In the genomic region with DNA sequence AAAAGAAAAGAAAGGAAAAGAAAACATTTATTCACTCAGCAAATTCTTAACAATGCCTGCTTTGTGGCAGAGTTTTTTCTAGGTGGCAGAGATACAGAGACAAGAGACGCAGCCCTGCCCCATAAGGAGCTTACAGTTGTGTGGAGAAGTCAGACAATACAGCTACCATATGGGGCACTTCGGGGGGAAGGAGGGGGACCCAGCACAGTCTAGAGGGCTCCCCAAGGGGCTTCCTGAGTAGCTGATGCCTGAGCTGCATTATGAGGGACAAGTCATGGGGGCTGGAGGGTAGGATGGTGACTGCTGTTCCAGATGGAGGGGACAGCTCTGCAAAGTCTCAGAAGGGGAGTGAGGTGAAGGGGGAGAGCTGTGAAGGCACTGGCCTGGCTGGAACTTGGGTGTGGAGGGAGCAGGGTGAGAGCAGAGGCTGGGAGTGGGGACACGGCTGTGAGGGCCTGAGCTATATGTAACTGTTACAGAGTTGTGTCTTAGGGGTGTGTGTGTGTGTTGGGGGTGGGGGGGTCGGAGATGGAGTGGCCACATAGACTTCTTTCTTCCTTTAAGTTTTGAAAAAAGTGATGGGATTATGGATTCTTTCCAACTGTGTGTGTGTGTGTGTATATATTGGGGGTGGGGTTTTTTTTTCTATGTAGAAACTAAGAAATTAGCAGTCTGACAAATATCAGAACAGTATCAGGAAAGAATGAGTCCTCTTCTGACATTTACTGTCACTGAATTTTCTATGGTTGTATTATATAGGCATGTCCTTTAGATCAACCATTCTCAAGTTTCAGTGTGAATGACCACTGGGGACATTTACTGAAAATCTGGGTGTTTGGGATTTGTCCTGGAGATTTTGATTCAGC, we compare ENCODE assay signal across 21 cellular contexts.
A peak's percentile ranks its signal among the peaks of the same experiment; 100 is the strongest.
DNase-seq lines count a peak whose midpoint lies in the region; ATAC-seq and TF ChIP-seq lines count a peak whose summit lies in the region.
"Had no signal": no experiment of that assay in that cellular context is flagged by ENCODE, and none has a peak within 500 bp of the region (broad histone marks: within the 10 kb centered on the region; RNA-seq: fewer than 3 reads in every experiment).

No MANE protein-coding gene starts in this region.

- H2AFZ ChIP-seq in HCT116 (ENCODE audit: low read depth, low read length, poor library complexity, severe bottlenecking): peak overlapping the region; percentile 75
- H2AFZ ChIP-seq: PC-9 had no signal

- RAD21 ChIA-PET in HCT116 (lab: Charles Lee; ENCODE audit: low non-redundant PET in 1 of 2, low total read pairs in 2 of 2, uncharacterized antibody in 2 of 2, unreplicated experiment in 2 of 2): no interaction called here

- H3K4me1 ChIP-seq in HCT116 (ENCODE audit: control insufficient read depth in 1 of 2, insufficient read depth in 2 of 2, low read length in 2 of 2) (no peaks in the 10 kb centered on the region), adrenal gland (replicated peaks in 1 of 2) (no peaks in the 10 kb centered on the region)

- H3K36me3 ChIP-seq in HCT116 (ENCODE audit: control insufficient read depth in 1 of 2, insufficient read depth in 2 of 2, low read length in 2 of 2): no peaks in the 10 kb centered on the region
- no peaks in the 10 kb centered on the region for H3K36me3 ChIP-seq in adrenal gland (replicated peaks in 1 of 2)
- H3K36me3 ChIP-seq: gastroesophageal sphincter, vagina had no signal

- H3K27me3 ChIP-seq in HCT116 (ENCODE audit: insufficient read depth, low read length): no peaks in the 10 kb centered on the region
- no peaks in the 10 kb centered on the region for H3K27me3 ChIP-seq in adrenal gland
- H3K27me3 ChIP-seq: gastroesophageal sphincter, vagina had no signal

- CTCF ChIA-PET in activated CD8-positive, alpha-beta T cell treated with anti-CD3 and anti-CD28 coated beads for 36 hours (lab: Charles Lee): interaction anchor here (0.9 to 4.3 kb wide), 25 partner anchors 9 to 683 kb away, joined by 3 to 36 read pairs (median 7); no protein-coding TSS in a partner anchor
- CTCF ChIA-PET in activated CD8-positive, alpha-beta T cell treated with anti-CD3 and anti-CD28 coated beads, Interleukin-2, amount 10 ng/mL, durations not matched to agents 7 days and 5 days (lab: Charles Lee): interaction anchor here (0.7 to 3.0 kb wide), 10 partner anchors 12 to 719 kb away, joined by 3 to 10 read pairs (median 5); no protein-coding TSS in a partner anchor
- CTCF ChIA-PET in HCT116 (lab: Charles Lee): interaction anchor here (0.9 to 1.1 kb wide), 3 partner anchors 71 to 719 kb away, joined by 3 read pairs; no protein-coding TSS in a partner anchor

- TF ChIP-seq RAD21 in HCT116 (IDR thresholded peaks at IDR 0.05; ENCODE audit: low read depth): no peak

- BruUV-seq in HCT116 (replicated peaks; lab: Mats Ljungman, UMichigan): no TSS peak

- no peak overlapping the region for H3K4me2 ChIP-seq in HCT116 (ENCODE audit: low read length)
- H3K4me2 ChIP-seq: KMS-11, PC-9 had no signal

- TF ChIP-seq CTCF in activated CD8-positive, alpha-beta T cell treated with anti-CD3 and anti-CD28 coated beads for 36 hours (IDR thresholded peaks at IDR 0.05): no peak
- TF ChIP-seq CTCF in HCT116 (IDR thresholded peaks at IDR 0.05 in 2 of 3, conservative IDR thresholded peaks at IDR 0.05 in 1 of 3; ENCODE audit: borderline replicate concordance in 1 of 3, insufficient read depth in 1 of 3, low read depth in 2 of 3, low read length in 2 of 3): no peak
- TF ChIP-seq CTCF in brain (conservative IDR thresholded peaks at IDR 0.05): no peak
- TF ChIP-seq CTCF in nephron progenitor cell (IDR thresholded peaks at IDR 0.05): no peak
- TF ChIP-seq CTCF in adrenal gland (IDR thresholded peaks at IDR 0.05): no peak

- TF ChIP-seq POLR2A in HCT116 (IDR thresholded peaks at IDR 0.05; ENCODE audit: borderline replicate concordance, extremely low read depth, insufficient read depth, insufficient read length): no peak
- no peak for TF ChIP-seq POLR2A in adrenal gland (IDR thresholded peaks at IDR 0.05)

- H3K27ac Mint-ChIP-seq in activated CD8-positive, alpha-beta T cell treated with anti-CD3 and anti-CD28 coated beads for 36 hours: no peak overlapping the region
- H3K27ac Mint-ChIP-seq in activated CD8-positive, alpha-beta T cell treated with anti-CD3 and anti-CD28 coated beads, Interleukin-2, amount 10 ng/mL, durations not matched to agents 7 days and 5 days: no peak overlapping the region
- H3K27ac Mint-ChIP-seq in brain: peak overlapping the region in 3 of 5 experiments; percentile 79 to 92 (median 87)
- H3K27ac Mint-ChIP-seq in nephron progenitor cell: peak overlapping the region; percentile 86
- H3K27ac Mint-ChIP-seq: activated CD4-positive, alpha-beta memory T cell treated with anti-CD3 and anti-CD28 coated beads, Interleukin-2, amount 10 ng/mL, durations not matched to agents 7 days and 5 days; CD4-positive, alpha-beta memory T cell; T-helper 17 cell had no signal

- no peak overlapping the region for H3K4me3 Mint-ChIP-seq in activated CD8-positive, alpha-beta T cell treated with anti-CD3 and anti-CD28 coated beads for 36 hours
- no peak overlapping the region for H3K4me3 Mint-ChIP-seq in activated CD8-positive, alpha-beta T cell treated with anti-CD3 and anti-CD28 coated beads, Interleukin-2, amount 10 ng/mL, durations not matched to agents 7 days and 5 days
- no peak overlapping the region for H3K4me3 Mint-ChIP-seq in brain
- H3K4me3 Mint-ChIP-seq in nephron progenitor cell: no peak overlapping the region
- H3K4me3 Mint-ChIP-seq: activated CD4-positive, alpha-beta memory T cell treated with anti-CD3 and anti-CD28 coated beads, Interleukin-2, amount 10 ng/mL, durations not matched to agents 7 days and 5 days; CD4-positive, alpha-beta memory T cell; naive thymus-derived CD4-positive, alpha-beta T cell; T-helper 17 cell had no signal

- H3K79me2 ChIP-seq in HCT116 (ENCODE audit: insufficient read depth, low read length): no peaks in the 10 kb centered on the region

- intact Hi-C loops in activated CD8-positive, alpha-beta T cell treated with anti-CD3 and anti-CD28 coated beads for 36 hours (cut with micrococcal nuclease): no loop called here
- intact Hi-C loops in HCT116 (cut with micrococcal nuclease): loop anchor here (1.0 to 2.0 kb wide), 3 partner anchors 88 to 626 kb away; partner anchors contain the start of gene ZFP36L2
- intact Hi-C loops in adrenal gland (cut with DNase I): no loop called here

- no peaks in the 10 kb centered on the region for H3K36me3 Mint-ChIP-seq in activated CD8-positive, alpha-beta T cell treated with anti-CD3 and anti-CD28 coated beads for 36 hours (ENCODE audit: low read depth)
- no peaks in the 10 kb centered on the region for H3K36me3 Mint-ChIP-seq in activated CD8-positive, alpha-beta T cell treated with anti-CD3 and anti-CD28 coated beads, Interleukin-2, amount 10 ng/mL, durations not matched to agents 7 days and 5 days (ENCODE audit: low read depth)
- H3K36me3 Mint-ChIP-seq in brain (no peaks in the 10 kb centered on the region), nephron progenitor cell (ENCODE audit: low read depth) (peaks cover 4% of the 10 kb centered on the region)
- H3K36me3 Mint-ChIP-seq: CD4-positive, alpha-beta memory T cell; naive thymus-derived CD4-positive, alpha-beta T cell had no signal

- H4K20me1 ChIP-seq in HCT116 (ENCODE audit: insufficient read depth): no peaks in the 10 kb centered on the region

- no peak overlapping the region for H3K27ac ChIP-seq in HCT116 (ENCODE audit: low read depth, low read length)
- H3K27ac ChIP-seq in adrenal gland: no peak overlapping the region
- H3K27ac ChIP-seq: KMS-11, PC-9 had no signal

- H3K9ac ChIP-seq in HCT116 (ENCODE audit: low read length): no peak overlapping the region
- H3K9ac ChIP-seq: KMS-11 had no signal

- no peaks in the 10 kb centered on the region for H3K9me2 ChIP-seq in HCT116 (ENCODE audit: insufficient read depth)

- no peaks in the 10 kb centered on the region for H3K27me3 Mint-ChIP-seq in activated CD8-positive, alpha-beta T cell treated with anti-CD3 and anti-CD28 coated beads for 36 hours
- H3K27me3 Mint-ChIP-seq in activated CD8-positive, alpha-beta T cell treated with anti-CD3 and anti-CD28 coated beads, Interleukin-2, amount 10 ng/mL, durations not matched to agents 7 days and 5 days (ENCODE audit: low read depth): peaks cover 3% of the 10 kb centered on the region
- H3K27me3 Mint-ChIP-seq in brain (peaks cover 4% of the 10 kb centered on the region), nephron progenitor cell (ENCODE audit: low read depth, poor library complexity) (no peaks in the 10 kb centered on the region)
- H3K27me3 Mint-ChIP-seq: activated CD4-positive, alpha-beta memory T cell treated with anti-CD3 and anti-CD28 coated beads, Interleukin-2, amount 10 ng/mL, durations not matched to agents 7 days and 5 days; CD4-positive, alpha-beta memory T cell; T-helper 17 cell had no signal

- DNase-seq in activated CD8-positive, alpha-beta T cell treated with anti-CD3 and anti-CD28 coated beads for 36 hours: peak; percentile 6
- no peak for DNase-seq in activated CD8-positive, alpha-beta T cell treated with anti-CD3 and anti-CD28 coated beads, Interleukin-2, amount 10 ng/mL, durations not matched to agents 7 days and 5 days
- DNase-seq in HCT116 (ENCODE audit: low read depth, low spot score) (no peak), nephron progenitor cell (no peak), A172 (ENCODE audit: low spot score) (no peak), adrenal gland (no peak)
- DNase-seq: cerebellar nuclear complex, NCI-H524 treated with DMSO at 0.1 percent for 48 hours had no signal

- no peaks in the 10 kb centered on the region for H3K9me3 Mint-ChIP-seq in activated CD8-positive, alpha-beta T cell treated with anti-CD3 and anti-CD28 coated beads for 36 hours
- no peaks in the 10 kb centered on the region for H3K9me3 Mint-ChIP-seq in activated CD8-positive, alpha-beta T cell treated with anti-CD3 and anti-CD28 coated beads, Interleukin-2, amount 10 ng/mL, durations not matched to agents 7 days and 5 days (ENCODE audit: insufficient read depth)
- H3K9me3 Mint-ChIP-seq in brain: peaks cover 2 to 21% (median 9%) of the 10 kb centered on the region in 5 experiments
- peaks cover 8% of the 10 kb centered on the region for H3K9me3 Mint-ChIP-seq in nephron progenitor cell
- H3K9me3 Mint-ChIP-seq: activated CD4-positive, alpha-beta memory T cell treated with anti-CD3 and anti-CD28 coated beads, Interleukin-2, amount 10 ng/mL, durations not matched to agents 7 days and 5 days had no signal

- H3K4me3 ChIP-seq in HCT116 (replicated peaks in 1 of 2; ENCODE audit: low read depth in 1 of 2, low read length in 2 of 2) (no peak overlapping the region), adrenal gland (no peak overlapping the region)
- H3K4me3 ChIP-seq: gastroesophageal sphincter, GM12878, PC-9, vagina had no signal

- ATAC-seq in activated CD8-positive, alpha-beta T cell treated with anti-CD3 and anti-CD28 coated beads for 36 hours: peak; percentile 30
- ATAC-seq in activated CD8-positive, alpha-beta T cell treated with anti-CD3 and anti-CD28 coated beads, Interleukin-2, amount 10 ng/mL, durations not matched to agents 7 days and 5 days: no peak
- ATAC-seq in HCT116: peak; percentile 13; the same call in 1 of the 2 replicates
- ATAC-seq in HG03175 (IDR thresholded peaks at IDR 0.05; ENCODE audit: unreplicated experiment): no peak
- ATAC-seq: gastroesophageal sphincter; Right ventricle myocardium inferior; stimulated activated naive CD8-positive, alpha-beta T cell treated with anti-CD3 and anti-CD28 coated beads, Interleukin-15, Interleukin-2, amounts not matched to agents 100 U/mL and 50 U/mL, for 24 hours had no signal

- WGBS in adrenal gland, 4 donors: 63 to 76% (median 69%) methylated on average over 4 of the region's 4 CpGs

- POLR2A ChIA-PET in activated CD8-positive, alpha-beta T cell treated with anti-CD3 and anti-CD28 coated beads for 36 hours (lab: Charles Lee): interaction anchor here (0.6 kb wide), 1 partner anchor 152 kb away, joined by 4 read pairs; no protein-coding TSS in a partner anchor
- POLR2A ChIA-PET in activated CD8-positive, alpha-beta T cell treated with anti-CD3 and anti-CD28 coated beads, Interleukin-2, amount 10 ng/mL, durations not matched to agents 7 days and 5 days (lab: Charles Lee): no interaction called here
- POLR2A ChIA-PET in HCT116 (lab: Charles Lee): interaction anchor here (2.8 kb wide), 1 partner anchor 368 kb away, joined by 7 read pairs; the partner anchor contains the start of gene ZFP36L2

- H3K9me3 ChIP-seq in HCT116 (ENCODE audit: control insufficient read depth in 1 of 2, insufficient read depth in 1 of 2, low read depth in 1 of 2, low read length in 2 of 2) (no peaks in the 10 kb centered on the region), adrenal gland (replicated peaks in 1 of 3) (no peaks in the 10 kb centered on the region)
- H3K9me3 ChIP-seq: vagina had no signal

- H3K4me1 Mint-ChIP-seq in activated CD8-positive, alpha-beta T cell treated with anti-CD3 and anti-CD28 coated beads for 36 hours (ENCODE audit: low read depth): no peaks in the 10 kb centered on the region
- H3K4me1 Mint-ChIP-seq in activated CD8-positive, alpha-beta T cell treated with anti-CD3 and anti-CD28 coated beads, Interleukin-2, amount 10 ng/mL, durations not matched to agents 7 days and 5 days (ENCODE audit: low read depth): no peaks in the 10 kb centered on the region
- peaks cover 40% of the 10 kb centered on the region for H3K4me1 Mint-ChIP-seq in brain
- peaks cover 63% of the 10 kb centered on the region for H3K4me1 Mint-ChIP-seq in nephron progenitor cell
- H3K4me1 Mint-ChIP-seq: activated CD4-positive, alpha-beta memory T cell treated with anti-CD3 and anti-CD28 coated beads, Interleukin-2, amount 10 ng/mL, durations not matched to agents 7 days and 5 days; CD4-positive, alpha-beta memory T cell had no signal

Comparison
In these comparisons a context has a peak if more than half of its experiments do, and no peak if none do; other contexts are left out.
1. ATAC-seq: peak in activated CD8-positive, alpha-beta T cell treated with anti-CD3 and anti-CD28 coated beads for 36 hours (single experiment) and HCT116 (single experiment); none in activated CD8-positive, alpha-beta T cell treated with anti-CD3 and anti-CD28 coated beads, Interleukin-2, amount 10 ng/mL, durations not matched to agents 7 days and 5 days (single experiment) and HG03175 (single experiment).
2. H3K27ac Mint-ChIP-seq: peak in brain (3 of 5) and nephron progenitor cell (single experiment); none in activated CD8-positive, alpha-beta T cell treated with anti-CD3 and anti-CD28 coated beads for 36 hours (single experiment) and activated CD8-positive, alpha-beta T cell treated with anti-CD3 and anti-CD28 coated beads, Interleukin-2, amount 10 ng/mL, durations not matched to agents 7 days and 5 days (single experiment).